Comparison of ENCODE assay signal across 26 cellular contexts in the genomic region with DNA sequence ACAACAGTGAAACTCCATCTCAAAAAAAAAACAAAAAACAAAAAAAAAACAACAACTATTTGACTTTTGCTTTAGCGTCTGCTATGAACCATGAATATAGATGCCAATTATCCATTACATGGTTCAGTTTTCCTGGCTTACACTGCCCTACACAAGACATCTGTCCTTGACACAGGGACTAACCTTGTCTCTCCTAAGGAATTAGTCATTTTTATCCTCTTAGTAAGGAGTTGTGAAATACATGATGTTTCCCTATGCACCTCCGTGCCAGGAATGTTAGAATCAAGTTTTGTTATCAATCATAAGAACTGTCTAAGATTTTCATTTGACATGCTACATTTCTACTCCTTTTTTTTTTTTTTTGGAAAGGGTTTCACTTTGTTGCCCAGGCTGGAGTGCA.
"Had no signal": no experiment of that assay in that cellular context is flagged by ENCODE, and none has a peak within 500 bp of the region (broad histone marks: within the 10 kb centered on the region; RNA-seq: fewer than 3 reads in every experiment).

No MANE protein-coding gene starts in this region.

- H3K36me3 ChIP-seq: ascending aorta, colonic mucosa, esophagus squamous epithelium, heart right ventricle, left lung, neural progenitor cell, vagina had no signal

- H3K4me2 ChIP-seq: neural progenitor cell, smooth muscle cell had no signal

- H3K4me1 ChIP-seq: ascending aorta, colonic mucosa, esophagus squamous epithelium, heart right ventricle, left lung, neural progenitor cell, vagina had no signal

- H3K9me3 ChIP-seq: ascending aorta, colonic mucosa, esophagus squamous epithelium, left lung, vagina had no signal

- H2AFZ ChIP-seq: neural progenitor cell had no signal

- H3K4me3 ChIP-seq: ascending aorta, colonic mucosa, esophagus squamous epithelium, heart right ventricle, left lung, neural progenitor cell, smooth muscle cell, vagina had no signal

- H3K9ac ChIP-seq: neural progenitor cell had no signal

- H3K27ac ChIP-seq: ascending aorta, colonic mucosa, esophagus squamous epithelium, heart right ventricle, left lung, neural progenitor cell, vagina, VCaP had no signal

- H3K27me3 ChIP-seq: ascending aorta, esophagus squamous epithelium, left lung, neural progenitor cell, vagina had no signal

- ATAC-seq: activated CD4-positive, CD25-positive, alpha-beta regulatory T cell treated with anti-CD3 and anti-CD28 coated beads, Interleukin-2, amount 50 U/mL, for 24 hours; activated CD8-positive, alpha-beta memory T cell treated with anti-CD3 and anti-CD28 coated beads, Interleukin-2, amount 10 ng/mL, durations not matched to agents 7 days and 5 days; activated CD8-positive, alpha-beta T cell treated with anti-CD3 and anti-CD28 coated beads for 36 hours; activated naive CD8-positive, alpha-beta T cell treated with anti-CD3 and anti-CD28 coated beads, Interleukin-2, amount 50 U/mL, for 24 hours; heart right ventricle; left lung; naive thymus-derived CD8-positive, alpha-beta T cell; sciatic nerve; stimulated activated naive B cell treated with anti-CD40 and anti-IgM and Interleukin-4, amounts not matched to agents 10 μg/mL and 1 μg/mL and 100 μg/mL, for 72 hours had no signal

- DNase-seq: activated CD4-positive, alpha-beta T cell treated with anti-CD3 and anti-CD28 coated beads, Interleukin-2, amount 10 ng/mL, durations not matched to agents 24 days and 14 days; activated CD8-positive, alpha-beta memory T cell treated with anti-CD3 and anti-CD28 coated beads, Interleukin-2, amount 10 ng/mL, durations not matched to agents 7 days and 5 days; activated CD8-positive, alpha-beta T cell treated with anti-CD3 and anti-CD28 coated beads for 36 hours; activated effector memory CD4-positive, alpha-beta T cell treated with anti-CD3 and anti-CD28 coated beads, Interleukin-2, amount 50 U/mL, for 16 hours; activated naive CD4-positive, alpha-beta T cell treated with anti-CD3 and anti-CD28 coated beads, Interleukin-2, amount 10 ng/mL, durations not matched to agents 7 days and 5 days; activated naive CD8-positive, alpha-beta T cell treated with anti-CD3 and anti-CD28 coated beads, Interleukin-2, amount 50 U/mL, for 24 hours; activated T-cell treated with anti-CD3 and anti-CD28 coated beads for 4 hours; colonic mucosa; endodermal cell; esophagus squamous epithelium; heart right ventricle; immature natural killer cell; kidney glomerular epithelial cell; left lung; naive thymus-derived CD8-positive, alpha-beta T cell; stimulated activated CD4-positive, alpha-beta T cell treated with anti-CD3 and anti-CD28 coated beads, Interleukin-15, amount 100 ng/mL, for 24 hours; stimulated activated CD8-positive, alpha-beta memory T cell treated with anti-CD3 and anti-CD28 coated beads, Interleukin-4, amount 100 ng/mL, for 48 hours; stimulated activated naive B cell treated with anti-CD40 and anti-IgM and Interleukin-4, amounts not matched to agents 10 μg/mL and 1 μg/mL and 100 μg/mL, for 72 hours; T-helper 2 cell had no signal
